ENCODE assay signal across 22 cellular contexts in genomic region chr12:112887542-112887941, GRCh38. TPM values are rescaled to one million over a fixed set of nuclear protein-coding genes. Genes with fewer than 3 reads are reported as not detected.
DNase-seq lines count a peak whose midpoint lies in the region; ATAC-seq and TF ChIP-seq lines count a peak whose summit lies in the region.
"Had no signal": no experiment of that assay in that cellular context is flagged by ENCODE, and none has a peak within 500 bp of the region (broad histone marks: within the 10 kb centered on the region; RNA-seq: fewer than 3 reads in every experiment).

No MANE protein-coding gene starts in this region.

- no peak for TF ChIP-seq POLR2A in NB4 (IDR thresholded peaks at IDR 0.05; ENCODE audit: extremely low read depth, insufficient read length)

- in situ Hi-C loops in GM13977 (cut with MboI; ENCODE audit: low pct_unique_long_range_greater_than_20kb, low sequenced_read_pairs, unreplicated experiment): no loop called here

- H3K27ac Mint-ChIP-seq in CD14-positive monocyte: peak overlapping the region; percentile 80 to 93 (median 89)
- H3K27ac Mint-ChIP-seq: CD4-positive, alpha-beta memory T cell; HFFc6; T-cell had no signal

- peaks cover 49% of the 10 kb centered on the region for H3K4me1 Mint-ChIP-seq in CD14-positive monocyte
- H3K4me1 Mint-ChIP-seq: CD4-positive, alpha-beta memory T cell; T-cell had no signal

- H3K4me3 ChIP-seq in NB4 (ENCODE audit: low read depth, low read length): no peak overlapping the region
- H3K4me3 ChIP-seq: HAP-1, MG63 had no signal

- TF ChIP-seq CTCF in CD14-positive monocyte (IDR thresholded peaks at IDR 0.05): no peak
- no peak for TF ChIP-seq CTCF in NB4 (IDR thresholded peaks at IDR 0.05; ENCODE audit: low read depth, low read length)
- TF ChIP-seq CTCF in GM13977 (IDR thresholded peaks at IDR 0.05; ENCODE audit: extremely low read depth, insufficient read depth, missing control alignments): no peak

- DNase-seq in CD14-positive monocyte (ENCODE audit: low spot score) (peak; percentile 67), NB4 (ENCODE audit: low read depth) (peak; percentile 33), left colon (no peak), NCI-H526 (lab: John Stamatoyannopoulos, UW) (no peak), GM13977 (ENCODE audit: low spot score) (no peak), posterior vena cava (ENCODE audit: low spot score) (no peak)
- DNase-seq: CD4-positive, alpha-beta memory T cell; COR-L47; GOT3; HFFc6; IMR-90; KG1; MG63; NCI-H1105 treated with DMSO at 0.1 percent for 48 hours; NCI-H146; NCI-H2029; NCI-H446 treated with DMSO at 0.1 percent for 48 hours; NCI-H526 treated with DMSO at 0.1 percent for 48 hours; PC-3; T-cell had no signal

- intact Hi-C loops in CD14-positive monocyte (cut with micrococcal nuclease): loop anchor here in 1 of 2 donors (10.0 kb wide), 1 partner anchor 267 kb away; no protein-coding TSS in a partner anchor
- intact Hi-C loops in left colon (cut with DNase I, micrococcal nuclease): no loop called here
- intact Hi-C loops in posterior vena cava (cut with DNase I): no loop called here

- ATAC-seq in left colon (peak; percentile 60), GM19035 (IDR thresholded peaks at IDR 0.05; ENCODE audit: unreplicated experiment) (no peak)
- ATAC-seq: PC-3, T-cell had no signal

- H3K36me3 Mint-ChIP-seq in CD14-positive monocyte: peaks cover 8 to 20% of the 10 kb centered on the region in 2 donors
- H3K36me3 Mint-ChIP-seq: CD4-positive, alpha-beta memory T cell; T-cell had no signal

- H3K9me3 Mint-ChIP-seq in CD14-positive monocyte: peaks cover 10 to 39% (median 29%) of the 10 kb centered on the region in 7 donors

- H3K4me3 Mint-ChIP-seq in CD14-positive monocyte: peak overlapping the region; percentile 56 to 85
- H3K4me3 Mint-ChIP-seq: CD4-positive, alpha-beta memory T cell; HFFc6; T-cell had no signal

- H3K27me3 Mint-ChIP-seq in CD14-positive monocyte (ENCODE audit: low read depth in 3 of 3): peaks cover 4 to 7% (median 5%) of the 10 kb centered on the region in 3 donors

RNA-seq across cellular contexts. Expression of gene OAS1, which starts 19.2 kb away (rescaled TPM):
- polyA plus RNA-seq in CD14-positive monocyte: 100 to 1,000 TPM; 237 TPM
- total RNA-seq in left colon (100 to 1,000 TPM in 1 of 2 donors, 10 to 100 TPM in 1; 97.4 to 104 TPM), posterior vena cava (10 to 100 TPM; 10.1 to 17.3 TPM)
- total RNA-seq: HFFc6, IMR-90 had no signal
- polyA plus RNA-seq: IMR-90 had no signal

RNA-seq across cellular contexts. Expression of gene OAS3, which starts 50.7 kb away (rescaled TPM):
- polyA plus RNA-seq in CD14-positive monocyte: 10 to 100 TPM; 22.0 to 41.9 TPM
- total RNA-seq in left colon (10 to 100 TPM; 12.9 to 27.2 TPM), posterior vena cava (10 to 100 TPM; 11.3 to 21.1 TPM)

Comparison
In these comparisons a context has a peak if more than half of its experiments do, and no peak if none do; other contexts are left out.
1. DNase-seq: peak in CD14-positive monocyte (single experiment) and NB4 (single experiment); none in left colon (0 of 2), NCI-H526 (0 of 2), GM13977 (single experiment) and posterior vena cava (single experiment).
2. RNA of gene OAS1, which starts 19.2 kb away (total RNA-seq): 97.4 to 104 TPM in left colon; 10.1 to 17.3 TPM in posterior vena cava; every median in the first group is over 4 times any median in the second.